In the genomic region with DNA sequence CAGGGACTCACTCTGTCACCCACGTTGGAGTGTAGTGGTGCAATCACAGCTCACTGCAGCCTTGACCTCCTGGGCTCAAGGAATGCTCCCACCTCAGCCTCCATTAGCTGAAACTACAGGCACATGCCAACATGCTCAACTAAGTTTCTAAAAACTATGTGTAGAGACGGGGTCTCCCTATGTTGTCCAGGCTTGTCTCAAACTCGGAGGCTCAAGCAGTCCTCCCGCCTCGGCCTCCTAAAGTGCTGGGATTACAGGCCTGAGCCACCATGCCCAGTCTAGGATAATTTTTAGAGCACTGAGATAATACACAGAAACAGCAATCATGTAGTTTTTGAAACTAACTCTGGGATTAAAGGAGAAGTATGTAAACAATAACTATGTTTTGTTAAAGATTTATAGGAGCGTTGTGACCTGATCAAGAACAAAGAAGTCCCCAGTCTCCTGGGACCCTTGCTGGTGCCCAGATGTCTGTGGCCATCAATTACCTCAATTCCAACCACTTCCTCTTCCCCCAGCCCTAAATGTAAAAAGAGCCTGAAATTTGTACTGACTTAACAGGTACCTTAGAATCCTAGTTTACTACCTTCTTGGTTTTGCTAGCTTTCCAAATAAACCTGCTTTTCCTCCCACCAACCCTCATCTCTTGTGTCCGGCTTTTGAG, we compare ENCODE assay signal across 12 cellular contexts.
DNase-seq lines count a peak whose midpoint lies in the region; ATAC-seq lines count a peak whose summit lies in the region.
"Had no signal": no experiment of that assay in that cellular context is flagged by ENCODE, and none has a peak within 500 bp of the region (broad histone marks: within the 10 kb centered on the region; RNA-seq: fewer than 3 reads in every experiment).

No MANE protein-coding gene starts in this region.

- no peaks in the 10 kb centered on the region for H3K4me1 Mint-ChIP-seq in stimulated activated naive CD8-positive, alpha-beta T cell treated with anti-CD3 and anti-CD28 coated beads, Interleukin-15, amount 100 ng/mL, for 72 hours

- no peak for DNase-seq in stimulated activated naive CD8-positive, alpha-beta T cell treated with anti-CD3 and anti-CD28 coated beads, Interleukin-15, amount 100 ng/mL, for 72 hours
- no peak for DNase-seq in stimulated activated naive CD8-positive, alpha-beta T cell treated with anti-CD3 and anti-CD28 coated beads, Interleukin-15, Interleukin-2, amounts not matched to agents 100 U/mL and 50 U/mL, for 24 hours
- no peak for DNase-seq in NCI-H2029 treated with DMSO at 0.1 percent for 48 hours (lab: John Stamatoyannopoulos, UW)
- DNase-seq in CD1c-positive myeloid dendritic cell (ENCODE audit: extremely low spot score) = no peak
- DNase-seq: activated T-cell treated with anti-CD3 and anti-CD28 coated beads, Interleukin-2, amount 50 U/mL, for 1 hour; aorta; DMS53; upper lobe of right lung had no signal

- H3K4me3 Mint-ChIP-seq in stimulated activated naive CD8-positive, alpha-beta T cell treated with anti-CD3 and anti-CD28 coated beads, Interleukin-15, amount 100 ng/mL, for 72 hours = no peak overlapping the region

- H3K27ac Mint-ChIP-seq in stimulated activated naive CD8-positive, alpha-beta T cell treated with anti-CD3 and anti-CD28 coated beads, Interleukin-15, amount 100 ng/mL, for 72 hours = peak overlapping the region; percentile 38 to 43

- no peaks in the 10 kb centered on the region for H3K27me3 Mint-ChIP-seq in stimulated activated naive CD8-positive, alpha-beta T cell treated with anti-CD3 and anti-CD28 coated beads, Interleukin-15, amount 100 ng/mL, for 72 hours

- no peak for ATAC-seq in stimulated activated naive CD8-positive, alpha-beta T cell treated with anti-CD3 and anti-CD28 coated beads, Interleukin-15, amount 100 ng/mL, for 72 hours
- no peak for ATAC-seq in stimulated activated naive CD8-positive, alpha-beta T cell treated with anti-CD3 and anti-CD28 coated beads, Interleukin-15, Interleukin-2, amounts not matched to agents 100 U/mL and 50 U/mL, for 24 hours
- ATAC-seq in HG02588 (IDR thresholded peaks at IDR 0.05; ENCODE audit: unreplicated experiment) = peak; percentile 66
- peak; percentile 86 for ATAC-seq in HG03460 (IDR thresholded peaks at IDR 0.05; ENCODE audit: unreplicated experiment)
- no peak for ATAC-seq in HG02973 (IDR thresholded peaks at IDR 0.05; ENCODE audit: unreplicated experiment)
- no peak for ATAC-seq in GM18519 (IDR thresholded peaks at IDR 0.05; ENCODE audit: low FRiP score, unreplicated experiment)
- ATAC-seq: upper lobe of right lung had no signal

- H3K9me3 Mint-ChIP-seq in stimulated activated naive CD8-positive, alpha-beta T cell treated with anti-CD3 and anti-CD28 coated beads, Interleukin-15, amount 100 ng/mL, for 72 hours = no peaks in the 10 kb centered on the region

Comparison
In these comparisons a context has a peak if more than half of its experiments do, and no peak if none do; other contexts are left out.
1. ATAC-seq: peak in HG02588 (single experiment) and HG03460 (single experiment); none in stimulated activated naive CD8-positive, alpha-beta T cell treated with anti-CD3 and anti-CD28 coated beads, Interleukin-15, amount 100 ng/mL, for 72 hours (single experiment), stimulated activated naive CD8-positive, alpha-beta T cell treated with anti-CD3 and anti-CD28 coated beads, Interleukin-15, Interleukin-2, amounts not matched to agents 100 U/mL and 50 U/mL, for 24 hours (single experiment), HG02973 (single experiment) and GM18519 (single experiment).